14 cellular contexts compared by ENCODE assay signal in genomic region chr18:58603365-58604067, GRCh38. TPM values are rescaled to one million over a fixed set of nuclear protein-coding genes. Genes with fewer than 3 reads are reported as not detected.
DNase-seq lines count a peak whose midpoint lies in the region; ATAC-seq and TF ChIP-seq lines count a peak whose summit lies in the region.
"Had no signal": no experiment of that assay in that cellular context is flagged by ENCODE, and none has a peak within 500 bp of the region (broad histone marks: within the 10 kb centered on the region; RNA-seq: fewer than 3 reads in every experiment).

No MANE protein-coding gene starts in this region.

- H3K9me3 ChIP-seq in HEK293 (ENCODE audit: control insufficient read depth, insufficient read depth, low read depth, low read length) (no peaks in the 10 kb centered on the region), WERI-Rb-1 (ENCODE audit: severe bottlenecking) (no peaks in the 10 kb centered on the region)

- no peak for ATAC-seq in activated T-helper 17 cell treated with anti-CD3 and anti-CD28 coated beads, Interleukin-2, amount 50 U/mL, for 72 hours (replicated peaks)
- peak; percentile 32 for ATAC-seq in left lobe of liver
- ATAC-seq: left ventricle myocardium superior had no signal

- H3K27me3 Mint-ChIP-seq in activated T-helper 17 cell treated with anti-CD3 and anti-CD28 coated beads, Interleukin-2, amount 50 U/mL, for 72 hours, result no peaks in the 10 kb centered on the region

- peak overlapping the region; percentile 6 for H3K27ac Mint-ChIP-seq in activated T-helper 17 cell treated with anti-CD3 and anti-CD28 coated beads, Interleukin-2, amount 50 U/mL, for 72 hours

- POLR2A ChIA-PET in HEK293 (lab: Yijun Ruan, JAX), result interaction anchor here (1.6 kb wide), 1 partner anchor 68 kb away, joined by 14 read pairs; the partner anchor contains the start of gene MALT1

- H3K27me3 ChIP-seq in ACC112 (ENCODE audit: insufficient read depth, low read length) (no peaks in the 10 kb centered on the region), WERI-Rb-1 (ENCODE audit: insufficient read depth, low read depth, severe bottlenecking) (no peaks in the 10 kb centered on the region)

- no peaks in the 10 kb centered on the region for H3K79me2 ChIP-seq in ACC112 (ENCODE audit: control insufficient read depth, insufficient read depth, low read length, unreplicated experiment)

- H3K36me3 Mint-ChIP-seq in activated T-helper 17 cell treated with anti-CD3 and anti-CD28 coated beads, Interleukin-2, amount 50 U/mL, for 72 hours (ENCODE audit: low read depth), result no peaks in the 10 kb centered on the region

- H2AFZ ChIP-seq in ACC112 (ENCODE audit: low read length, unreplicated experiment), result peak overlapping the region; percentile 3

- H3K4me3 ChIP-seq in ACC112 (ENCODE audit: low read depth, low read length), result 0 out of 2 replicates have a peak overlapping the region, but pooled peaks have one; percentile 24
- no peak overlapping the region for H3K4me3 ChIP-seq in HEK293 (ENCODE audit: low read depth, low read length)
- no peak overlapping the region for H3K4me3 ChIP-seq in WERI-Rb-1 (ENCODE audit: low read depth, low read length)

- DNase-seq in left lobe of liver (ENCODE audit: low spot score) (no peak), amygdala (lab: John Stamatoyannopoulos, UW) (no peak), NOMO-1 treated with dmso at 0.1 percent for 144 hours (lab: John Stamatoyannopoulos, UW; ENCODE audit: unreplicated experiment) (no peak), WERI-Rb-1 (no peak), cerebellum (ENCODE audit: low spot score) (no peak)
- DNase-seq: central memory CD4-positive, alpha-beta T cell; left ventricle myocardium superior; NCI-H524 treated with DMSO at 0.1 percent for 48 hours; stimulated activated CD4-positive, alpha-beta T cell treated with anti-CD3 and anti-CD28 coated beads, Interleukin-4, amount 100 ng/mL, for 24 hours; substantia nigra had no signal

- H3K4me1 ChIP-seq in ACC112 (ENCODE audit: control insufficient read depth, insufficient read depth, low read length, unreplicated experiment) (peaks cover 24% of the 10 kb centered on the region), HEK293 (ENCODE audit: control insufficient read depth, insufficient read depth, low read length) (peaks cover 30% of the 10 kb centered on the region)

- H3K4me1 Mint-ChIP-seq in activated T-helper 17 cell treated with anti-CD3 and anti-CD28 coated beads, Interleukin-2, amount 50 U/mL, for 72 hours, result peaks cover 30% of the 10 kb centered on the region

- TF ChIP-seq CTCF in HEK293 (tag by site-specific recombination; IDR thresholded peaks at IDR 0.05) (no peak), WERI-Rb-1 (IDR thresholded peaks at IDR 0.05; ENCODE audit: low read depth, low read length) (no peak)

- CTCF ChIA-PET in HEK293 (lab: Yijun Ruan, JAX), result interaction anchor here (0.7 to 1.6 kb wide), 2 partner anchors 18 to 160 kb away, joined by 4 to 13 read pairs; no protein-coding TSS in a partner anchor

- H3K4me3 Mint-ChIP-seq in activated T-helper 17 cell treated with anti-CD3 and anti-CD28 coated beads, Interleukin-2, amount 50 U/mL, for 72 hours, result peak overlapping the region; percentile 50

- no peak overlapping the region for H3K27ac ChIP-seq in ACC112 (ENCODE audit: low read depth, low read length)
- peak overlapping the region; percentile 45 for H3K27ac ChIP-seq in HEK293 (ENCODE audit: extremely low read depth, low read depth, low read length)
- H3K27ac ChIP-seq in WERI-Rb-1, result no peak overlapping the region
- H3K27ac ChIP-seq: C4-2B had no signal

- H3K36me3 ChIP-seq in ACC112 (ENCODE audit: insufficient read depth, low read length) (no peaks in the 10 kb centered on the region), HEK293 (ENCODE audit: control insufficient read depth in 2 of 2, insufficient read depth in 1 of 2, low read length in 2 of 2) (no peaks in the 10 kb centered on the region), WERI-Rb-1 (no peaks in the 10 kb centered on the region)

- H3K9me3 Mint-ChIP-seq in activated T-helper 17 cell treated with anti-CD3 and anti-CD28 coated beads, Interleukin-2, amount 50 U/mL, for 72 hours, result no peaks in the 10 kb centered on the region

TF ChIP-seq in HEK293, 187 proteins besides CTCF, POLR2A, EP300 and RAD21 (continues in another document):
- TF ChIP-seq HOXD13 (CRISPR knock-in tag; IDR thresholded peaks at IDR 0.05; ENCODE audit: borderline replicate concordance), result 0 out of 2 replicates have a peak, but pooled peaks have one; percentile 22
- TF ChIP-seq ZNF214 (tag by site-specific recombination; IDR thresholded peaks at IDR 0.05; ENCODE audit: borderline replicate concordance), result no peak
- 0 out of 2 replicates have a peak, but pooled peaks have one; percentile 24 for TF ChIP-seq ZNF366 (tag by site-specific recombination; conservative IDR thresholded peaks at IDR 0.05)
- TF ChIP-seq ZNF350 (tag by site-specific recombination; IDR thresholded peaks at IDR 0.05), result no peak
- TF ChIP-seq ZNF664 (tag by site-specific recombination; IDR thresholded peaks at IDR 0.05), result no peak
- TF ChIP-seq ZNF629 (tag by site-specific recombination; IDR thresholded peaks at IDR 0.05), result no peak
- TF ChIP-seq ZNF223 (tag by site-specific recombination; IDR thresholded peaks at IDR 0.05), result no peak
- peak; percentile 47; the same call in 1 of the 2 replicates for TF ChIP-seq PRDM4 (tag by site-specific recombination; IDR thresholded peaks at IDR 0.05)
- peak; percentile 94 for TF ChIP-seq ZNF341 (tag by site-specific recombination; IDR thresholded peaks at IDR 0.05; ENCODE audit: low read depth)
- TF ChIP-seq ZNF626 (tag by site-specific recombination; IDR thresholded peaks at IDR 0.05), result no peak
- no peak for TF ChIP-seq ZNF624 (tag by site-specific recombination; IDR thresholded peaks at IDR 0.05)
- 0 out of 2 replicates have a peak, but pooled peaks have one; percentile 5 for TF ChIP-seq ZNF404 (tag by site-specific recombination; IDR thresholded peaks at IDR 0.05)
- TF ChIP-seq ZNF121 (tag by site-specific recombination; IDR thresholded peaks at IDR 0.05), result peak; percentile 96
- TF ChIP-seq ZNF747 (tag by site-specific recombination; IDR thresholded peaks at IDR 0.05), result no peak
- TF ChIP-seq ZIC2 (tag by site-specific recombination; IDR thresholded peaks at IDR 0.05), result peak; percentile 86
- TF ChIP-seq, protein P1, sequence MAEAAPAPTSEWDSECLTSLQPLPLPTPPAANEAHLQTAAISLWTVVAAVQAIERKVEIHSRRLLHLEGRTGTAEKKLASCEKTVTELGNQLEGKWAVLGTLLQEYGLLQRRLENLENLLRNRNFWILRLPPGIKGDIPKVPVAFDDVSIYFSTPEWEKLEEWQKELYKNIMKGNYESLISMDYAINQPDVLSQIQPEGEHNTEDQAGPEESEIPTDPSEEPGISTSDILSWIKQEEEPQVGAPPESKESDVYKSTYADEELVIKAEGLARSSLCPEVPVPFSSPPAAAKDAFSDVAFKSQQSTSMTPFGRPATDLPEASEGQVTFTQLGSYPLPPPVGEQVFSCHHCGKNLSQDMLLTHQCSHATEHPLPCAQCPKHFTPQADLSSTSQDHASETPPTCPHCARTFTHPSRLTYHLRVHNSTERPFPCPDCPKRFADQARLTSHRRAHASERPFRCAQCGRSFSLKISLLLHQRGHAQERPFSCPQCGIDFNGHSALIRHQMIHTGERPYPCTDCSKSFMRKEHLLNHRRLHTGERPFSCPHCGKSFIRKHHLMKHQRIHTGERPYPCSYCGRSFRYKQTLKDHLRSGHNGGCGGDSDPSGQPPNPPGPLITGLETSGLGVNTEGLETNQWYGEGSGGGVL (tag by site-specific recombination; IDR thresholded peaks at IDR 0.05), result peak; percentile 74
- TF ChIP-seq ZNF610 (tag by site-specific recombination; IDR thresholded peaks at IDR 0.05; ENCODE audit: borderline replicate concordance), result peak; percentile 48; the same call in 1 of the 2 replicates
- TF ChIP-seq ZNF394 (tag by site-specific recombination; IDR thresholded peaks at IDR 0.05; ENCODE audit: borderline replicate concordance), result no peak
- TF ChIP-seq ZXDB (tag by site-specific recombination; IDR thresholded peaks at IDR 0.05), result peak; percentile 69; the same call in 1 of the 2 replicates
- 0 out of 2 replicates have a peak, but pooled peaks have one; percentile 11 for TF ChIP-seq OSR2 (tag by site-specific recombination; IDR thresholded peaks at IDR 0.05)
- TF ChIP-seq ZNF335 (tag by site-specific recombination; conservative IDR thresholded peaks at IDR 0.05), result no peak
- TF ChIP-seq SCRT1 (tag by site-specific recombination; IDR thresholded peaks at IDR 0.05; ENCODE audit: borderline replicate concordance), result 0 out of 2 replicates have a peak, but pooled peaks have one; percentile 38

RNA-seq across cellular contexts. Expression of gene ALPK2, which starts 25.4 kb away (rescaled TPM):
- 1 to 10 TPM in 1 of 2 donors, under 1 TPM in 1; 0.65 to 2.6 TPM for total RNA-seq in activated T-helper 17 cell treated with anti-CD3 and anti-CD28 coated beads, Interleukin-2, amount 50 U/mL, for 72 hours
- 5.0 TPM for total RNA-seq in left lobe of liver
- 0.45 TPM for total RNA-seq in cerebellum
